In genomic region chr13:43364210-43365041, GRCh38 we compare ENCODE assay signal across 12 cellular contexts.
DNase-seq lines count a peak whose midpoint lies in the region; TF ChIP-seq lines count a peak whose summit lies in the region.
"Had no signal": no experiment of that assay in that cellular context is flagged by ENCODE, and none has a peak within 500 bp of the region (broad histone marks: within the 10 kb centered on the region; RNA-seq: fewer than 3 reads in every experiment).

No MANE protein-coding gene starts in this region.

- H3K9ac ChIP-seq in SK-N-SH (peak overlapping the region; percentile 23), rectal smooth muscle tissue (ENCODE audit: low read length) (no peak overlapping the region)

- peaks cover 20% of the 10 kb centered on the region for H3K4me1 Mint-ChIP-seq in progenitor cell of endocrine pancreas (ENCODE audit: low read depth)

- no peaks in the 10 kb centered on the region for H3K79me2 ChIP-seq in SK-N-SH (ENCODE audit: insufficient read depth)

- no peak for TF ChIP-seq RAD21 in SK-N-SH (IDR thresholded peaks at IDR 0.05; ENCODE audit: low read length)

- DNase-seq in EH (ENCODE audit: low read depth) (peak; percentile 49), SK-N-SH (no peak), glomerular endothelial cell (ENCODE audit: extremely low read depth, low read depth, low spot score) (peak; percentile 50), NAMALWA (ENCODE audit: low spot score) (no peak), progenitor cell of endocrine pancreas (ENCODE audit: low spot score, unreplicated experiment) (no peak), HUDEP-2 (lab: John Stamatoyannopoulos, UW; ENCODE audit: unreplicated experiment in 76 of 76) (no peak), H4 (ENCODE audit: low spot score) (no peak)
- DNase-seq: cerebellar nuclear complex, DMS79 treated with DMSO at 0.1 percent for 48 hours, NCI-H1048 had no signal

- no peaks in the 10 kb centered on the region for H3K9me2 ChIP-seq in SK-N-SH

- CTCF ChIA-PET in SK-N-SH (lab: Yijun Ruan, JAX) = interaction anchor here (0.5 kb wide), 1 partner anchor 1382 kb away, joined by 4 read pairs; no protein-coding TSS in a partner anchor

- no peaks in the 10 kb centered on the region for H3K27me3 Mint-ChIP-seq in progenitor cell of endocrine pancreas

- H3K27ac Mint-ChIP-seq in progenitor cell of endocrine pancreas = no peak overlapping the region

- H3K36me3 ChIP-seq in SK-N-SH (replicated peaks in 1 of 2; ENCODE audit: control insufficient read depth in 1 of 2, insufficient read depth in 2 of 2, low read length in 1 of 2) = no peaks in the 10 kb centered on the region
- H3K36me3 ChIP-seq in rectal smooth muscle tissue (ENCODE audit: control insufficient read depth, insufficient read depth, low read length) = no peaks in the 10 kb centered on the region
- H3K36me3 ChIP-seq: tibial nerve had no signal

- H2AFZ ChIP-seq in SK-N-SH (ENCODE audit: low read depth) = peak overlapping the region; percentile 64; the same call in 1 of the 2 replicates

- H3K36me3 Mint-ChIP-seq in progenitor cell of endocrine pancreas (ENCODE audit: insufficient read depth) = no peaks in the 10 kb centered on the region

- H3K4me1 ChIP-seq in SK-N-SH (ENCODE audit: control insufficient read depth in 1 of 2, insufficient read depth in 2 of 2, low read depth in 1 of 2, low read length in 1 of 2) (peaks cover 10 to 30% of the 10 kb centered on the region in 2 experiments), rectal smooth muscle tissue (ENCODE audit: control insufficient read depth, insufficient read depth, low read length) (peaks cover 31% of the 10 kb centered on the region)

- peak overlapping the region; percentile 46 for H3K4me2 ChIP-seq in SK-N-SH

- H3K9me3 Mint-ChIP-seq in progenitor cell of endocrine pancreas (ENCODE audit: low read depth) = no peaks in the 10 kb centered on the region

- H3F3A ChIP-seq in SK-N-SH (replicated peaks; ENCODE audit: insufficient read depth) = peaks cover 10% of the 10 kb centered on the region

- H3K27me3 ChIP-seq in SK-N-SH (ENCODE audit: insufficient read depth) (no peaks in the 10 kb centered on the region), rectal smooth muscle tissue (ENCODE audit: control insufficient read depth, insufficient read depth, low read length) (no peaks in the 10 kb centered on the region)
- H3K27me3 ChIP-seq: tibial nerve had no signal

- peak overlapping the region; percentile 62 to 82 for H3K27ac ChIP-seq in SK-N-SH (ENCODE audit: low read depth in 2 of 2, low read length in 1 of 2)
- H3K27ac ChIP-seq in rectal smooth muscle tissue (ENCODE audit: low read depth, low read length) = peak overlapping the region; percentile 61
- H3K27ac ChIP-seq: tibial nerve had no signal

- H3K4me3 Mint-ChIP-seq in progenitor cell of endocrine pancreas (ENCODE audit: low read depth) = no peak overlapping the region

- H3K4me3 ChIP-seq in SK-N-SH (ENCODE audit: low read depth in 2 of 2, low read length in 1 of 2) (no peak overlapping the region), rectal smooth muscle tissue (ENCODE audit: low read length) (no peak overlapping the region)
- H3K4me3 ChIP-seq: tibial nerve had no signal

- H3K9me3 ChIP-seq in SK-N-SH = no peaks in the 10 kb centered on the region
- H3K9me3 ChIP-seq: tibial nerve had no signal

- no peak for TF ChIP-seq EP300 in SK-N-SH (IDR thresholded peaks at IDR 0.05; ENCODE audit: borderline replicate concordance in 1 of 2, low read depth in 1 of 2, low read length in 1 of 2)

- H4K20me1 ChIP-seq in SK-N-SH (ENCODE audit: insufficient read depth) = no peaks in the 10 kb centered on the region

- POLR2A ChIA-PET in SK-N-SH (lab: Yijun Ruan, JAX) = no interaction called here

- TF ChIP-seq CTCF in SK-N-SH (IDR thresholded peaks at IDR 0.05) = no peak
- no peak for TF ChIP-seq CTCF in progenitor cell of endocrine pancreas (IDR thresholded peaks at IDR 0.05; ENCODE audit: unreplicated experiment)

- 51% methylated on average over 10 of the region's 10 CpGs for WGBS in SK-N-SH (ENCODE audit: low lambda C conversion rate)

TF ChIP-seq in SK-N-SH, 30 proteins besides CTCF, POLR2A, EP300 and RAD21:
- peak; percentile 31; the same call in 1 of the 2 replicates for TF ChIP-seq TCF12 (IDR thresholded peaks at IDR 0.05)
- TF ChIP-seq MAX (IDR thresholded peaks at IDR 0.05; ENCODE audit: low read depth) = no peak
- TF ChIP-seq USF2 (IDR thresholded peaks at IDR 0.05; ENCODE audit: borderline replicate concordance, low read depth, low read length) = no peak
- TF ChIP-seq PBX3 (IDR thresholded peaks at IDR 0.05) = peak; percentile 61
- TF ChIP-seq JUND (IDR thresholded peaks at IDR 0.05) = 0 out of 2 replicates have a peak, but pooled peaks have one; percentile 8

Comparison
In these comparisons a context has a peak if more than half of its experiments do, and no peak if none do; other contexts are left out.
1. DNase-seq: peak in EH (single experiment) and glomerular endothelial cell (single experiment); none in SK-N-SH (single experiment), NAMALWA (single experiment), progenitor cell of endocrine pancreas (single experiment), HUDEP-2 (0 of 76) and H4 (single experiment).